Comparison of ENCODE assay signal across 13 cellular contexts in genomic region chr19:1167687-1168561, GRCh38. TPM values are rescaled to one million over a fixed set of nuclear protein-coding genes. Genes with fewer than 3 reads are reported as not detected.
DNase-seq lines count a peak whose midpoint lies in the region; ATAC-seq and TF ChIP-seq lines count a peak whose summit lies in the region.
"Had no signal": no experiment of that assay in that cellular context is flagged by ENCODE, and none has a peak within 500 bp of the region (broad histone marks: within the 10 kb centered on the region; RNA-seq: fewer than 3 reads in every experiment).

No MANE protein-coding gene starts in this region.

- no peak for TF ChIP-seq RAD21 in SK-N-SH (IDR thresholded peaks at IDR 0.05; ENCODE audit: low read length)

- H3K79me2 ChIP-seq in SK-N-SH (ENCODE audit: insufficient read depth) = peaks cover 85% of the 10 kb centered on the region

- H3K4me1 ChIP-seq in SK-N-SH (ENCODE audit: control insufficient read depth in 1 of 2, insufficient read depth in 2 of 2, low read depth in 1 of 2, low read length in 1 of 2) = peaks cover 27 to 31% of the 10 kb centered on the region in 2 experiments; a peak in 3 of 4 replicates
- H3K4me1 ChIP-seq in muscle layer of duodenum (ENCODE audit: control insufficient read depth in 1 of 2, insufficient read depth in 2 of 2, low read length in 2 of 2) = peaks cover 2 to 48% of the 10 kb centered on the region in 2 donors
- peaks cover 55% of the 10 kb centered on the region for H3K4me1 ChIP-seq in upper lobe of right lung

- TF ChIP-seq CTCF in SK-N-SH (IDR thresholded peaks at IDR 0.05) (no peak), epithelial cell of proximal tubule (conservative IDR thresholded peaks at IDR 0.05; ENCODE audit: low read depth, low read length) (no peak), upper lobe of right lung (IDR thresholded peaks at IDR 0.05) (no peak)

- no peak overlapping the region; the same call in 1 of the 2 replicates for H3K9ac ChIP-seq in SK-N-SH

- no peak overlapping the region for H2AFZ ChIP-seq in SK-N-SH (ENCODE audit: low read depth)

- peaks cover 40% of the 10 kb centered on the region for H4K20me1 ChIP-seq in SK-N-SH (ENCODE audit: insufficient read depth)

- 94% methylated on average over 11 of the region's 35 CpGs for WGBS in SK-N-SH (ENCODE audit: low lambda C conversion rate)

- no peaks in the 10 kb centered on the region for H3K9me3 ChIP-seq in SK-N-SH
- no peaks in the 10 kb centered on the region for H3K9me3 ChIP-seq in muscle layer of duodenum (ENCODE audit: control insufficient read depth in 1 of 2, low read length in 2 of 2)
- no peaks in the 10 kb centered on the region for H3K9me3 ChIP-seq in upper lobe of right lung

- intact Hi-C loops in upper lobe of right lung (cut with DNase I) = no loop called here

- peak overlapping the region in 1 of 2 experiments; percentile 69; a peak in 1 of 4 replicates for H3K27ac ChIP-seq in SK-N-SH (ENCODE audit: low read depth in 2 of 2, low read length in 1 of 2)
- H3K27ac ChIP-seq in muscle layer of duodenum (ENCODE audit: low read length) = no peak overlapping the region
- peak overlapping the region; percentile 78 for H3K27ac ChIP-seq in upper lobe of right lung
- H3K27ac ChIP-seq: SK-N-MC had no signal

- TF ChIP-seq EP300 in SK-N-SH (IDR thresholded peaks at IDR 0.05; ENCODE audit: borderline replicate concordance in 1 of 2, low read depth in 1 of 2, low read length in 1 of 2) = no peak

- no peak for ATAC-seq in SK-N-SH treated with all-trans-retinoic acid at 6 μM for 48 hours
- no peak for ATAC-seq in upper lobe of right lung
- ATAC-seq in HG03442 (IDR thresholded peaks at IDR 0.05; ENCODE audit: unreplicated experiment) = no peak

- no peak for DNase-seq in SK-N-SH
- no peak for DNase-seq in epithelial cell of proximal tubule (ENCODE audit: low read depth)
- peak; percentile 65 for DNase-seq in upper lobe of right lung
- DNase-seq in GM19238 (ENCODE audit: insufficient read length, low spot score) = no peak
- no peak for DNase-seq in NCI-H1436 treated with DMSO at 0.1 percent for 48 hours (lab: John Stamatoyannopoulos, UW)
- DNase-seq: 8988T; DMS153; stimulated activated CD4-positive, alpha-beta T cell treated with anti-CD3 and anti-CD28 coated beads, Interleukin-4, amount 100 ng/mL, for 24 hours had no signal

- H3K4me3 ChIP-seq in SK-N-SH (ENCODE audit: low read depth in 2 of 2, low read length in 1 of 2) (no peak overlapping the region), epithelial cell of proximal tubule (ENCODE audit: low read depth, low read length) (peak overlapping the region; percentile 48), muscle layer of duodenum (ENCODE audit: low read depth in 1 of 2, low read length in 2 of 2) (peak overlapping the region; percentile 16 to 56), upper lobe of right lung (peak overlapping the region; percentile 32)
- H3K4me3 ChIP-seq: SK-N-MC had no signal

- H3K4me2 ChIP-seq in SK-N-SH = peak overlapping the region; percentile 73; the same call in 1 of the 2 replicates

- no peaks in the 10 kb centered on the region for H3K9me2 ChIP-seq in SK-N-SH

- CTCF ChIA-PET in SK-N-SH (lab: Yijun Ruan, JAX) = interaction anchor here (1.1 to 2.0 kb wide), 2 partner anchors 27 to 55 kb away, joined by 4 to 10 read pairs; no protein-coding TSS in a partner anchor

- H3K36me3 ChIP-seq in SK-N-SH (replicated peaks in 1 of 2; ENCODE audit: control insufficient read depth in 1 of 2, insufficient read depth in 2 of 2, low read length in 1 of 2) (peaks cover 0 to 5% of the 10 kb centered on the region in 2 experiments), muscle layer of duodenum (ENCODE audit: control insufficient read depth in 1 of 2, insufficient read depth in 2 of 2, low read length in 2 of 2) (peaks cover 0 to 11% of the 10 kb centered on the region in 2 donors), upper lobe of right lung (peaks cover 8% of the 10 kb centered on the region)

- POLR2A ChIA-PET in SK-N-SH (lab: Yijun Ruan, JAX) = no interaction called here

- H3K27me3 ChIP-seq in SK-N-SH (ENCODE audit: insufficient read depth) (no peaks in the 10 kb centered on the region), muscle layer of duodenum (ENCODE audit: low read depth, low read length) (no peaks in the 10 kb centered on the region), upper lobe of right lung (no peaks in the 10 kb centered on the region)
- H3K27me3 ChIP-seq: dorsolateral prefrontal cortex had no signal

- H3F3A ChIP-seq in SK-N-SH (replicated peaks; ENCODE audit: insufficient read depth) = peaks cover 4% of the 10 kb centered on the region

TF ChIP-seq in SK-N-SH, 30 proteins besides CTCF, POLR2A, EP300 and RAD21:
- TF ChIP-seq FOXJ3 (CRISPR knock-in tag; IDR thresholded peaks at IDR 0.05) = no peak
- no peak for TF ChIP-seq EZH2phosphoT487 (IDR thresholded peaks at IDR 0.05; ENCODE audit: borderline replicate concordance, low read depth)
- TF ChIP-seq MAX (IDR thresholded peaks at IDR 0.05; ENCODE audit: low read depth) = no peak
- no peak for TF ChIP-seq TCF12 (IDR thresholded peaks at IDR 0.05)
- TF ChIP-seq SIN3A (IDR thresholded peaks at IDR 0.05; ENCODE audit: borderline replicate concordance, low read depth, low read length) = no peak
- no peak for TF ChIP-seq NFIC (IDR thresholded peaks at IDR 0.05; ENCODE audit: borderline replicate concordance)
TF ChIP-seq in SK-N-SH: peak in this region for 0.

TF ChIP-seq in SK-N-SH treated with all-trans-retinoic acid at 6 μM for 48 hours, 23 proteins besides CTCF, POLR2A, EP300 and RAD21 (continues in another document):
- TF ChIP-seq PATZ1 (CRISPR knock-in tag; IDR thresholded peaks at IDR 0.05; ENCODE audit: borderline replicate concordance) (no peak), OSR1 (CRISPR knock-in tag; IDR thresholded peaks at IDR 0.05) (no peak), ZNF70 (CRISPR knock-in tag; IDR thresholded peaks at IDR 0.05) (no peak), ARNTL (CRISPR knock-in tag; IDR thresholded peaks at IDR 0.05; ENCODE audit: borderline replicate concordance, low read depth) (no peak), POU6F1 (CRISPR knock-in tag; IDR thresholded peaks at IDR 0.05; ENCODE audit: borderline replicate concordance, low read depth) (no peak), SNAI2 (CRISPR knock-in tag; IDR thresholded peaks at IDR 0.05) (no peak), RARB (CRISPR knock-in tag; IDR thresholded peaks at IDR 0.05) (no peak)

RNA-seq across cellular contexts. Expression of gene SBNO2, which starts 6.1 kb away (rescaled TPM):
- 15.7 and 18.3 TPM in 2 replicates for polyA plus RNA-seq in SK-N-SH (2012; rRNA removed)
- 4.5 and 9.3 TPM in 2 replicates for polyA plus RNA-seq in SK-N-SH (2012; cell fraction: cytosol; rRNA removed)
- polyA plus RNA-seq in SK-N-SH (2012; cell fraction: nucleus; rRNA removed) = 69.0 and 70.1 TPM in 2 replicates
- 56.2 and 66.1 TPM in 2 replicates for total RNA-seq in epithelial cell of proximal tubule
- 125 TPM for total RNA-seq in upper lobe of right lung

RNA-seq across cellular contexts. Expression of gene STK11, which starts 37.7 kb away (rescaled TPM):
- 53.5 and 55.5 TPM in 2 replicates for polyA plus RNA-seq in SK-N-SH (2012; rRNA removed)
- polyA plus RNA-seq in SK-N-SH (2012; cell fraction: cytosol; rRNA removed) = 27.7 and 37.8 TPM in 2 replicates
- polyA plus RNA-seq in SK-N-SH (2012; cell fraction: nucleus; rRNA removed) = 173 and 201 TPM in 2 replicates
- total RNA-seq in epithelial cell of proximal tubule (80.4 and 96.9 TPM in 2 replicates), upper lobe of right lung (51.8 TPM)

Comparison
In these comparisons a context has a peak if more than half of its experiments do, and no peak if none do; other contexts are left out.
1. H3K4me3 ChIP-seq: peak in epithelial cell of proximal tubule (single experiment), muscle layer of duodenum (2 of 2) and upper lobe of right lung (single experiment); none in SK-N-SH (0 of 2).